In genomic region chr5:23507278-23507685, GRCh38 we compare ENCODE assay signal across 10 cellular contexts. TPM values are rescaled to one million over a fixed set of nuclear protein-coding genes. Genes with fewer than 3 reads are reported as not detected.
DNase-seq lines count a peak whose midpoint lies in the region; ATAC-seq and TF ChIP-seq lines count a peak whose summit lies in the region.
"Had no signal": no experiment of that assay in that cellular context is flagged by ENCODE, and none has a peak within 500 bp of the region (broad histone marks: within the 10 kb centered on the region; RNA-seq: fewer than 3 reads in every experiment).

Gene PRDM9, plus strand, starts transcription at chr5:23507609. Its CDS starts 1,425 bp downstream, at chr5:23509034.

- H3K9me3 Mint-ChIP-seq in Caco-2 (ENCODE audit: unreplicated experiment) = no peaks in the 10 kb centered on the region

- H3K9me2 ChIP-seq in PC-3 (replicated peaks; ENCODE audit: low read length) = no peaks in the 10 kb centered on the region

- H3K9ac ChIP-seq in PC-3 (ENCODE audit: low read length) = peak within 1 kb of the TSS; percentile 77
- no peak within 1 kb of the TSS for H3K9ac ChIP-seq in skeletal muscle tissue (ENCODE audit: low read depth in 1 of 3, low read length in 3 of 3)
- H3K9ac ChIP-seq: parathyroid adenoma had no signal

- no peaks in the 10 kb centered on the region for H3K4me1 Mint-ChIP-seq in Caco-2 (ENCODE audit: low read depth, unreplicated experiment)

- peaks cover 7% of the 10 kb centered on the region; the same call in 1 of the 2 replicates for H3K4me1 ChIP-seq in PC-3 (ENCODE audit: insufficient read depth, low read length)
- H3K4me1 ChIP-seq in skeletal muscle tissue (ENCODE audit: control insufficient read depth in 3 of 3, insufficient read depth in 3 of 3, low read length in 3 of 3) = no peaks in the 10 kb centered on the region
- no peaks in the 10 kb centered on the region for H3K4me1 ChIP-seq in Caco-2
- H3K4me1 ChIP-seq: parathyroid adenoma had no signal

- H4K20me1 ChIP-seq in PC-3 (ENCODE audit: low read length) = no peaks in the 10 kb centered on the region

- no peaks in the 10 kb centered on the region for H3F3A ChIP-seq in PC-3 (ENCODE audit: low read length, unreplicated experiment)

- CTCF ChIA-PET in PC-3 (lab: Charles Lee) (interaction anchor here (0.5 kb wide), 1 partner anchor 603 kb away, joined by 3 read pairs; no protein-coding TSS in a partner anchor), Caco-2 (lab: Charles Lee) (no interaction called here)

- no peaks in the 10 kb centered on the region for H3K79me2 ChIP-seq in PC-3 (ENCODE audit: low read length)
- H3K79me2 ChIP-seq: parathyroid adenoma had no signal

- POLR2A ChIA-PET in PC-3 (lab: Charles Lee; ENCODE audit: unreplicated experiment) (no interaction called here), Caco-2 (lab: Charles Lee) (no interaction called here)

- H3K4me3 Mint-ChIP-seq in Caco-2 (ENCODE audit: unreplicated experiment) = no peak within 1 kb of the TSS
- H3K4me3 Mint-ChIP-seq: activated naive CD8-positive, alpha-beta T cell had no signal

- H3K36me3 ChIP-seq in PC-3 (ENCODE audit: low read depth, low read length) (no peaks in the 10 kb centered on the region), skeletal muscle tissue (ENCODE audit: control insufficient read depth in 3 of 3, insufficient read depth in 3 of 3, low read length in 3 of 3) (no peaks in the 10 kb centered on the region), Caco-2 (ENCODE audit: control insufficient read depth, insufficient read depth, low read length) (no peaks in the 10 kb centered on the region)

- no peaks in the 10 kb centered on the region for H3K9me3 ChIP-seq in PC-3 (ENCODE audit: low read length)
- no peaks in the 10 kb centered on the region for H3K9me3 ChIP-seq in skeletal muscle tissue (ENCODE audit: control insufficient read depth in 3 of 3, low read length in 3 of 3)
- no peaks in the 10 kb centered on the region for H3K9me3 ChIP-seq in Caco-2

- H3K27ac ChIP-seq in PC-3 (ENCODE audit: low read length) = peak within 1 kb of the TSS; percentile 75
- H3K27ac ChIP-seq in skeletal muscle tissue (ENCODE audit: low read depth, low read length) = no peak within 1 kb of the TSS
- H3K27ac ChIP-seq: parathyroid adenoma had no signal

- peak within 1 kb of the TSS; percentile 70 for H3K4me3 ChIP-seq in PC-3 (ENCODE audit: low read length)
- peak within 1 kb of the TSS in 2 of 3 donors; percentile 9 to 35 for H3K4me3 ChIP-seq in skeletal muscle tissue (ENCODE audit: low read length in 3 of 3)
- no peak within 1 kb of the TSS for H3K4me3 ChIP-seq in Caco-2 (ENCODE audit: low read depth, low read length)

- H3K27ac Mint-ChIP-seq in Caco-2 (ENCODE audit: unreplicated experiment) = no peak within 1 kb of the TSS
- H3K27ac Mint-ChIP-seq: activated naive CD8-positive, alpha-beta T cell had no signal

- H3K4me2 ChIP-seq in PC-3 (ENCODE audit: low read length) = peak within 1 kb of the TSS; percentile 87

- no peaks in the 10 kb centered on the region for H3K36me3 Mint-ChIP-seq in Caco-2 (ENCODE audit: insufficient read depth, unreplicated experiment)
- H3K36me3 Mint-ChIP-seq: activated naive CD8-positive, alpha-beta T cell had no signal

- intact Hi-C loops in PC-3 (cut with micrococcal nuclease) (loop anchor here (1.0 to 5.0 kb wide), 4 partner anchors 100 to 298 kb away; no protein-coding TSS in a partner anchor), head of caudate nucleus (cut with DNase I) (no loop called here), Caco-2 (cut with micrococcal nuclease; ENCODE audit: unreplicated experiment) (loop anchor here (2.0 to 10.0 kb wide), 2 partner anchors 154 to 302 kb away; no protein-coding TSS in a partner anchor)

- H3K27me3 Mint-ChIP-seq in Caco-2 (ENCODE audit: insufficient read depth, unreplicated experiment) = no peaks in the 10 kb centered on the region
- H3K27me3 Mint-ChIP-seq: activated naive CD8-positive, alpha-beta T cell had no signal

- TF ChIP-seq CTCF in PC-3 (conservative IDR thresholded peaks at IDR 0.05; ENCODE audit: low read depth, low read length) = no peak
- no peak for TF ChIP-seq CTCF in Caco-2 (IDR thresholded peaks at IDR 0.05; ENCODE audit: insufficient read depth in 1 of 2, low read depth in 1 of 2, low read length in 1 of 2, severe bottlenecking in 1 of 2, unreplicated experiment in 1 of 2)

- BruUV-seq in PC-3 (replicated peaks; lab: Mats Ljungman, UMichigan) = no TSS peak
- BruUV-seq in Caco-2 (replicated peaks; lab: Mats Ljungman, UMichigan) = no TSS peak

- peak; percentile 95 for ATAC-seq in HG03521 (IDR thresholded peaks at IDR 0.05; ENCODE audit: unreplicated experiment)
- ATAC-seq in PC-3 = peak; percentile 93
- no peak for ATAC-seq in HG03460 (IDR thresholded peaks at IDR 0.05; ENCODE audit: unreplicated experiment)
- no peak for ATAC-seq in GM21529 (IDR thresholded peaks at IDR 0.05; ENCODE audit: unreplicated experiment)

- peak within 1 kb of the TSS; percentile 88 for H2AFZ ChIP-seq in PC-3 (ENCODE audit: low read length)
- H2AFZ ChIP-seq: parathyroid adenoma had no signal

- no peaks in the 10 kb centered on the region for H3K27me3 ChIP-seq in PC-3 (ENCODE audit: low read length)
- no peaks in the 10 kb centered on the region for H3K27me3 ChIP-seq in skeletal muscle tissue (ENCODE audit: control insufficient read depth in 3 of 3, insufficient read depth in 3 of 3, low read length in 3 of 3)
- no peaks in the 10 kb centered on the region for H3K27me3 ChIP-seq in Caco-2 (replicated peaks; ENCODE audit: control insufficient read depth, insufficient read depth, low read length)

- peak; percentile 98 for DNase-seq in PC-3
- DNase-seq in head of caudate nucleus = peak in 32 of 42 donors; percentile 3 to 63 (median 26)
- DNase-seq in DMS153 (lab: John Stamatoyannopoulos, UW) = no peak
- no peak for DNase-seq in Caco-2

RNA-seq across cellular contexts. Expression of gene PRDM9, which starts in this region (rescaled TPM):
- 0.11 and 0.12 TPM in 2 replicates for total RNA-seq in PC-3 (2014; rRNA removed)
- total RNA-seq in skeletal muscle tissue = not detected
- total RNA-seq in Caco-2 (2022) = not detected in 2 replicates

Comparison
In these comparisons a context has a peak if more than half of its experiments do, and no peak if none do; other contexts are left out.
1. Peak in DNase-seq, ATAC-seq, H3K4me3 ChIP-seq, H3K27ac ChIP-seq, H3K9ac ChIP-seq and H3K4me2 ChIP-seq in PC-3; RNA of the gene not detected or under 1 TPM.
2. DNase-seq: peak in head of caudate nucleus (32 of 42); none in DMS153 (single experiment) and Caco-2 (0 of 2).